Comparison of ENCODE assay signal across 39 cellular contexts in genomic region chr5:171323007-171323406, GRCh38. TPM values are rescaled to one million over a fixed set of nuclear protein-coding genes. Genes with fewer than 3 reads are reported as not detected.
"Had no signal": no experiment of that assay in that cellular context is flagged by ENCODE, and none has a peak within 500 bp of the region (broad histone marks: within the 10 kb centered on the region; RNA-seq: fewer than 3 reads in every experiment).

No MANE protein-coding gene starts in this region.

- H3K36me3 ChIP-seq: adrenal gland, brain microvascular endothelial cell, cardiac muscle cell had no signal

- H3K4me3 ChIP-seq: adrenal gland, body of pancreas, cardiac muscle cell had no signal

- H3K27ac ChIP-seq: adrenal gland, body of pancreas, brain microvascular endothelial cell, cardiac muscle cell, VCaP had no signal

- H3K4me1 ChIP-seq: adrenal gland, body of pancreas had no signal

- ATAC-seq: activated CD8-positive, alpha-beta T cell treated with anti-CD3 and anti-CD28 coated beads for 36 hours; activated naive CD4-positive, alpha-beta T cell treated with anti-CD3 and anti-CD28 coated beads, Interleukin-2, amount 50 U/mL, for 72 hours; activated T-cell treated with anti-CD3 and anti-CD28 coated beads, Interleukin-2, amount 50 U/mL, for 4 hours; activated T-cell treated with anti-CD3 and anti-CD28 coated beads, Interleukin-2, amount 50 U/mL, for 72 hours; activated T-helper 17 cell treated with anti-CD3 and anti-CD28 coated beads, Interleukin-2, amount 50 U/mL, for 72 hours; body of pancreas had no signal

- H3K9me3 ChIP-seq: adrenal gland, body of pancreas had no signal

- FAIRE-seq: astrocyte, bronchial epithelial cell, TTC549 had no signal

- DNase-seq: activated B cell treated with CpG ODN at 0.5 μM for 24 hours; activated CD4-positive, alpha-beta memory T cell treated with anti-CD3 and anti-CD28 coated beads for 36 hours; activated CD4-positive, alpha-beta T cell treated with anti-CD3 and anti-CD28 coated beads for 4 hours; activated CD4-positive, alpha-beta T cell treated with anti-CD3 and anti-CD28 coated beads, Interleukin-2, amount 10 ng/mL, durations not matched to agents 24 days and 14 days; activated CD4-positive, alpha-beta T cell treated with anti-CD3 and anti-CD28 coated beads, Interleukin-2, amount 50 U/mL, for 1 hour; activated CD4-positive, alpha-beta T cell treated with anti-CD3 and anti-CD28 coated beads, Interleukin-2, amount 50 U/mL, for 4 hours; activated CD4-positive, CD25-positive, alpha-beta regulatory T cell treated with anti-CD3 and anti-CD28 coated beads, Interleukin-2, amount 50 U/mL, for 72 hours; activated CD8-positive, alpha-beta memory T cell treated with anti-CD3 and anti-CD28 coated beads, Interleukin-2, amount 50 U/mL, for 4 hours; activated CD8-positive, alpha-beta T cell treated with anti-CD3 and anti-CD28 coated beads for 36 hours; activated effector memory CD4-positive, alpha-beta T cell treated with anti-CD3 and anti-CD28 coated beads, Interleukin-2, amount 50 U/mL, for 16 hours; activated gamma-delta T cell treated with Interleukin-2 at 50 U/mL for 16 hours; activated naive CD4-positive, alpha-beta T cell; activated naive CD4-positive, alpha-beta T cell treated with anti-CD3 and anti-CD28 coated beads for 36 hours; activated naive CD4-positive, alpha-beta T cell treated with anti-CD3 and anti-CD28 coated beads, Interleukin-2, amount 50 U/mL, for 16 hours; activated naive CD8-positive, alpha-beta T cell treated with anti-CD3 and anti-CD28 coated beads for 36 hours; activated T-cell treated with anti-CD3 and anti-CD28 coated beads for 4 hours; activated T-cell treated with anti-CD3 and anti-CD28 coated beads, Interleukin-2, amount 50 U/mL, for 1 hour; activated T-cell treated with anti-CD3 and anti-CD28 coated beads, Interleukin-2, amount 50 U/mL, for 4 hours; activated T-cell treated with anti-CD3 and anti-CD28 coated beads, Interleukin-2, amount 50 U/mL, for 72 hours; adrenal gland; amniotic stem cell; aorta; body of pancreas; brain microvascular endothelial cell; caudate nucleus; cerebellar nuclear complex; T-helper 1 cell; T-helper 2 cell; T-helper 9 cell had no signal

RNA-seq across cellular contexts. Expression of gene TLX3, which starts 14.0 kb away (rescaled TPM):
- total RNA-seq: activated B cell treated with CpG ODN at 0.5 μM for 24 hours; activated CD4-positive, alpha-beta memory T cell treated with anti-CD3 and anti-CD28 coated beads for 36 hours; activated CD4-positive, alpha-beta T cell treated with anti-CD3 and anti-CD28 coated beads, Interleukin-2, amount 10 ng/mL, durations not matched to agents 24 days and 14 days; activated CD8-positive, alpha-beta memory T cell treated with anti-CD3 and anti-CD28 coated beads for 36 hours; activated CD8-positive, alpha-beta T cell treated with anti-CD3 and anti-CD28 coated beads for 36 hours; activated naive CD4-positive, alpha-beta T cell treated with anti-CD3 and anti-CD28 coated beads for 36 hours; activated naive CD4-positive, alpha-beta T cell treated with anti-CD3 and anti-CD28 coated beads, Interleukin-2, amount 50 U/mL, for 72 hours; activated naive CD8-positive, alpha-beta T cell treated with anti-CD3 and anti-CD28 coated beads for 36 hours; activated T-cell treated with anti-CD3 and anti-CD28 coated beads, Interleukin-2, amount 50 U/mL, for 4 hours; activated T-cell treated with anti-CD3 and anti-CD28 coated beads, Interleukin-2, amount 50 U/mL, for 72 hours; activated T-helper 1 cell treated with anti-CD3 and anti-CD28 coated beads, Interleukin-12 subunit alpha, Interleukin-12 subunit beta, Interleukin-2, Interleukin-4 antibody, amounts not matched to agents 30 ng/mL and 10 ng/mL and 1 ng/mL, durations not matched to agents 14 hours and 24 hours and 36 hours; activated T-helper 17 cell treated with anti-CD3 and anti-CD28 coated beads, Interleukin-2, amount 50 U/mL, for 72 hours; adrenal gland; aorta; astrocyte; body of pancreas; bronchial epithelial cell; cardiac muscle cell; chondrocyte had no signal
- polyA plus RNA-seq: adrenal gland, aorta, cardiac muscle cell had no signal
